Comparison of ENCODE assay signal across 9 cellular contexts in genomic region chr1:183072595-183072994, GRCh38. TPM values are rescaled to one million over a fixed set of nuclear protein-coding genes. Genes with fewer than 3 reads are reported as not detected.
DNase-seq lines count a peak whose midpoint lies in the region; ATAC-seq, FAIRE-seq and TF ChIP-seq lines count a peak whose summit lies in the region.
"Not testable (repeated sequence)": the region's sequence is repeated elsewhere in the genome, so short reads cannot be mapped to it uniquely, and the experiment has no call there.
"Had no signal": no experiment of that assay in that cellular context is flagged by ENCODE, and none has a peak within 500 bp of the region (broad histone marks: within the 10 kb centered on the region; RNA-seq: fewer than 3 reads in every experiment).

No MANE protein-coding gene starts in this region.

- H3K4me3 Mint-ChIP-seq in endothelial cell (ENCODE audit: unreplicated experiment), result peak overlapping the region; percentile 23

- not testable (repeated sequence) for TF ChIP-seq CTCF in endothelial cell (IDR thresholded peaks at IDR 0.05; ENCODE audit: unreplicated experiment); HepG2 (CRISPR knock-in tag; IDR thresholded peaks at IDR 0.05); gastrocnemius medialis (IDR thresholded peaks at IDR 0.05 in 4 of 5, conservative IDR thresholded peaks at IDR 0.05 in 1 of 5); transverse colon (IDR thresholded peaks at IDR 0.05)

- not testable (repeated sequence) for DNase-seq in HEK293T (ENCODE audit: extremely low spot score); endothelial cell (ENCODE audit: low spot score); HepG2 (ENCODE audit: low spot score); transverse colon
- peak; percentile 41 for DNase-seq in NCI-H82 (lab: John Stamatoyannopoulos, UW)
- DNase-seq in amniotic epithelial cell (ENCODE audit: low read depth), result peak; percentile 83
- DNase-seq in gastrocnemius medialis, result peak in 1 of 2 donors; percentile 46

- H3K4me3 ChIP-seq in BLaER1 treated with 17β-estradiol and CSF1 and Interleukin-3, amounts not matched to agents 10 nM and 100 nM, result 0 out of 20 replicates have a peak overlapping the region, but pooled peaks of 3 of the 10 experiments have one; percentile 0 to 14 (median 9)
- H3K4me3 ChIP-seq in HepG2 (replicated peaks in 1 of 3; ENCODE audit: insufficient read depth in 1 of 3, low read depth in 2 of 3, low read length in 3 of 3); gastrocnemius medialis; transverse colon: not testable (repeated sequence)

- H3K9me3 Mint-ChIP-seq in endothelial cell (ENCODE audit: unreplicated experiment), result not testable (repeated sequence)

- H3K79me2 ChIP-seq in HepG2 (ENCODE audit: insufficient read depth, low read length), result peaks cover 83% of the 10 kb centered on the region

- peaks cover 32% of the 10 kb centered on the region for H3K4me1 Mint-ChIP-seq in endothelial cell (ENCODE audit: unreplicated experiment)

- BruUV-seq in HepG2 (replicated peaks; lab: Mats Ljungman, UMichigan), result not testable (repeated sequence)

- peak overlapping the region in 10 of 11 experiments; percentile 67 to 93 (median 84); a peak in 20 of 22 replicates for H3K4me2 ChIP-seq in BLaER1 treated with 17β-estradiol and CSF1 and Interleukin-3, amounts not matched to agents 10 nM and 100 nM
- not testable (repeated sequence) for H3K4me2 ChIP-seq in HepG2 (ENCODE audit: low read depth, low read length)

- H3K27ac Mint-ChIP-seq in endothelial cell (ENCODE audit: unreplicated experiment), result not testable (repeated sequence)

- 86% methylated on average over 4 of the region's 7 CpGs for WGBS in HepG2 (ENCODE audit: low lambda C conversion rate)
- WGBS in transverse colon (ENCODE audit: low coverage in 1 of 2), 2 donors, result 79 to 89% methylated on average over 7 of the region's 7 CpGs

- H4K20me1 ChIP-seq in BLaER1 treated with 17β-estradiol and CSF1 and Interleukin-3, amounts not matched to agents 10 nM and 100 nM, result peaks cover 0 to 57% (median 7%) of the 10 kb centered on the region in 11 experiments; a peak in 8 of 22 replicates
- not testable (repeated sequence) for H4K20me1 ChIP-seq in HepG2 (ENCODE audit: insufficient read depth, low read length)

- TF ChIP-seq EP300 in HepG2 (IDR thresholded peaks at IDR 0.05; ENCODE audit: low read depth in 2 of 2, low read length in 2 of 2); HepG2 (CRISPR knock-in tag; IDR thresholded peaks at IDR 0.05; ENCODE audit: borderline replicate concordance); transverse colon (IDR thresholded peaks at IDR 0.05; ENCODE audit: low read depth): not testable (repeated sequence)

- H3K9ac ChIP-seq in BLaER1 treated with 17β-estradiol and CSF1 and Interleukin-3, amounts not matched to agents 10 nM and 100 nM, result peak overlapping the region in 4 of 11 experiments; percentile 71 to 81 (median 79); a peak in 7 of 22 replicates
- H3K9ac ChIP-seq in HepG2 (ENCODE audit: insufficient read depth, low read depth, low read length), result peak overlapping the region; percentile 48; the same call in 1 of the 2 replicates

- CTCF ChIA-PET in HEK293T (lab: Yijun Ruan, JAX), result interaction anchor here (0.6 to 2.3 kb wide), 3 partner anchors 22 to 162 kb away, joined by 3 to 7 read pairs (median 3); no protein-coding TSS in a partner anchor
- CTCF ChIA-PET in HepG2 (lab: Yijun Ruan, JAX; ENCODE audit: low intra/inter-chr PET ratio, low total read pairs), result not testable (repeated sequence)

- not testable (repeated sequence) for H2AFZ ChIP-seq in HepG2 (ENCODE audit: low read length)

- H3K36me3 Mint-ChIP-seq in endothelial cell (ENCODE audit: low read depth, unreplicated experiment), result not testable (repeated sequence)

- not testable (repeated sequence) for H3K27me3 ChIP-seq in BLaER1 treated with 17β-estradiol and CSF1 and Interleukin-3, amounts not matched to agents 10 nM and 100 nM; HepG2 (ENCODE audit: control insufficient read depth in 1 of 2, insufficient read depth in 2 of 2, low read length in 2 of 2); gastrocnemius medialis; transverse colon

- ATAC-seq in HepG2, result not testable (repeated sequence)
- ATAC-seq in gastrocnemius medialis, result peak; percentile 63 to 78

- POLR2A ChIA-PET in HEK293T (lab: Yijun Ruan, JAX) (interaction anchor here (1.7 to 1.9 kb wide), 2 partner anchors 47 to 162 kb away, joined by 3 to 6 read pairs; no protein-coding TSS in a partner anchor), HepG2 (lab: Yijun Ruan, JAX) (interaction anchor here (0.8 to 0.9 kb wide), 2 partner anchors 16 to 25 kb away, joined by 3 read pairs; no protein-coding TSS in a partner anchor)

- not testable (repeated sequence) for FAIRE-seq in HepG2 (lab: Jason Lieb, UNC)

- H3K36me3 ChIP-seq in BLaER1 treated with 17β-estradiol and CSF1 and Interleukin-3, amounts not matched to agents 10 nM and 100 nM, result peaks cover 0 to 28% (median 16%) of the 10 kb centered on the region in 11 experiments; a peak in 11 of 22 replicates
- H3K36me3 ChIP-seq in HepG2 (replicated peaks in 1 of 2; ENCODE audit: control insufficient read depth in 1 of 2, insufficient read depth in 2 of 2, low read length in 2 of 2); gastrocnemius medialis; transverse colon: not testable (repeated sequence)

- H3K27me3 Mint-ChIP-seq in endothelial cell (ENCODE audit: unreplicated experiment), result not testable (repeated sequence)

- in situ Hi-C loops in HepG2 (cut with HindIII; ENCODE audit: extremely low pct_ligation_motif_present, low pct_unique_long_range_greater_than_20kb); gastrocnemius medialis (cut with MboI; ENCODE audit: low sequenced_read_pairs in 4 of 4); transverse colon (cut with MboI; ENCODE audit: low pct_ligation_motif_present in 1 of 4, low pct_unique_long_range_greater_than_20kb in 1 of 4, low sequenced_read_pairs in 3 of 4): not testable (repeated sequence)

- H3K9me3 ChIP-seq in BLaER1 treated with 17β-estradiol and CSF1 and Interleukin-3, amounts not matched to agents 10 nM and 100 nM (replicated peaks in 1 of 11), result peaks cover 0 to 34% (median 14%) of the 10 kb centered on the region in 11 experiments; a peak in 12 of 22 replicates
- H3K9me3 ChIP-seq in HepG2 (ENCODE audit: low read length); gastrocnemius medialis; transverse colon: not testable (repeated sequence)

- peaks cover 26 to 86% (median 73%) of the 10 kb centered on the region in 10 experiments for H3K4me1 ChIP-seq in BLaER1 treated with 17β-estradiol and CSF1 and Interleukin-3, amounts not matched to agents 10 nM and 100 nM
- H3K4me1 ChIP-seq in HepG2 (ENCODE audit: insufficient read depth, low read length) (peaks cover 95% of the 10 kb centered on the region), gastrocnemius medialis (peaks cover 77 to 91% of the 10 kb centered on the region in 2 donors), transverse colon (peaks cover 4 to 79% (median 30%) of the 10 kb centered on the region in 4 donors)

- intact Hi-C loops in HepG2 (cut with micrococcal nuclease; ENCODE audit: unreplicated experiment); gastrocnemius medialis (cut with DNase I; ENCODE audit: low total_unique reads); transverse colon (cut with DNase I; ENCODE audit: low total_unique reads): not testable (repeated sequence)

- H3K27ac ChIP-seq in BLaER1 treated with 17β-estradiol and CSF1 and Interleukin-3, amounts not matched to agents 10 nM and 100 nM, result peak overlapping the region in 7 of 11 experiments; percentile 3 to 95 (median 83); a peak in 12 of 22 replicates
- peak overlapping the region; percentile 81 for H3K27ac ChIP-seq in HepG2 (ENCODE audit: extremely low read length, insufficient read depth, low read length)
- peak overlapping the region; percentile 49 to 62 (median 58) for H3K27ac ChIP-seq in gastrocnemius medialis
- H3K27ac ChIP-seq in transverse colon, result peak overlapping the region in 3 of 4 donors; percentile 32 to 35 (median 33)

- not testable (repeated sequence) for TF ChIP-seq POLR2A in HepG2 (IDR thresholded peaks at IDR 0.05; ENCODE audit: insufficient read depth in 1 of 2, low read depth in 2 of 2, low read length in 2 of 2); gastrocnemius medialis (IDR thresholded peaks at IDR 0.05); transverse colon (IDR thresholded peaks at IDR 0.05)

- TF ChIP-seq RAD21 in HepG2 (CRISPR knock-in tag; IDR thresholded peaks at IDR 0.05), result not testable (repeated sequence)

RNA-seq across cellular contexts. Expression of gene LAMC1, which starts 49.4 kb away (rescaled TPM):
- 265 TPM for total RNA-seq in endothelial cell (ENCODE audit: unreplicated experiment)
- total RNA-seq in HepG2 (2016; rRNA removed; fragmentation: Illumina TruSeq; extraction: Trizol), result 70.8 and 137 TPM in 2 replicates
- 5.9 and 6.2 TPM in 2 replicates for total RNA-seq in HepG2 (2016; cell fraction: cytosol; rRNA removed; fragmentation: Illumina TruSeq; extraction: Trizol; ENCODE audit: low read depth)
- 60.9 and 135 TPM in 2 replicates for total RNA-seq in HepG2 (2016; cell fraction: insoluble cytoplasmic fraction; rRNA removed; fragmentation: Illumina TruSeq; extraction: Trizol)
- 19.6 and 19.9 TPM in 2 replicates for total RNA-seq in HepG2 (2016; cell fraction: membrane; rRNA removed; fragmentation: Illumina TruSeq; extraction: Trizol)
- 154 and 181 TPM in 2 replicates for total RNA-seq in HepG2 (2016; cell fraction: nucleus; rRNA removed; fragmentation: Illumina TruSeq; extraction: Trizol)
- 56.7 and 58.5 TPM in 2 replicates for polyA plus RNA-seq in HepG2 (2011; rRNA removed)
- polyA plus RNA-seq in HepG2 (2011; cell fraction: cytosol; rRNA removed), result 36.7 and 50.0 TPM in 2 replicates
- polyA plus RNA-seq in HepG2 (2011; cell fraction: nucleus; rRNA removed), result 47.5 and 52.1 TPM in 2 replicates
- 64.4 and 72.6 TPM in 2 replicates for polyA plus RNA-seq in HepG2 (2012)
- 3.1 and 4.6 TPM in 2 replicates for polyA plus RNA-seq in HepG2 (2016; cell fraction: cytosol; fragmentation: Illumina TruSeq; extraction: Trizol; ENCODE audit: low read depth)
- 51.9 and 63.2 TPM in 2 replicates for polyA plus RNA-seq in HepG2 (2016; cell fraction: insoluble cytoplasmic fraction; fragmentation: Illumina TruSeq; extraction: Trizol; ENCODE audit: low read depth)
- 6.2 and 7.9 TPM in 2 replicates for polyA plus RNA-seq in HepG2 (2016; cell fraction: membrane; fragmentation: Illumina TruSeq; extraction: Trizol; ENCODE audit: low read depth)
- 149 and 151 TPM in 2 replicates for polyA plus RNA-seq in HepG2 (2016; cell fraction: nucleus; fragmentation: Illumina TruSeq; extraction: Trizol; ENCODE audit: insufficient read depth, low read depth)
- 51.7 and 216 TPM in 2 replicates for polyA minus RNA-seq in HepG2 (2011; rRNA and poly(A)+ RNA removed; ENCODE audit: low replicate concordance)
- polyA minus RNA-seq in HepG2 (2011; cell fraction: cytosol; rRNA and poly(A)+ RNA removed), result 64.0 and 66.5 TPM in 2 replicates
- 102 and 112 TPM in 2 replicates for polyA minus RNA-seq in HepG2 (2011; cell fraction: nucleus; rRNA and poly(A)+ RNA removed)
- 100 to 1,000 TPM in 3 of 4 donors, 10 to 100 TPM in 1; 96.1 to 161 (median 135) TPM for total RNA-seq in gastrocnemius medialis
- 100 to 1,000 TPM in 3 of 4 donors, 10 to 100 TPM in 1; 77.7 to 633 (median 138) TPM for total RNA-seq in transverse colon
- polyA plus RNA-seq: CD8-positive, alpha-beta memory T cell had no signal

Comparison
In these comparisons a context has a peak if more than half of its experiments do, and no peak if none do; other contexts are left out.
1. H3K27ac ChIP-seq: peak in every context shown above with its lines; median percentile 83 in BLaER1 treated with 17β-estradiol and CSF1 and Interleukin-3, amounts not matched to agents 10 nM and 100 nM; 81 in HepG2; 58 in gastrocnemius medialis; 33 in transverse colon.